ENCODE assay signal across 8 cellular contexts in the genomic region with DNA sequence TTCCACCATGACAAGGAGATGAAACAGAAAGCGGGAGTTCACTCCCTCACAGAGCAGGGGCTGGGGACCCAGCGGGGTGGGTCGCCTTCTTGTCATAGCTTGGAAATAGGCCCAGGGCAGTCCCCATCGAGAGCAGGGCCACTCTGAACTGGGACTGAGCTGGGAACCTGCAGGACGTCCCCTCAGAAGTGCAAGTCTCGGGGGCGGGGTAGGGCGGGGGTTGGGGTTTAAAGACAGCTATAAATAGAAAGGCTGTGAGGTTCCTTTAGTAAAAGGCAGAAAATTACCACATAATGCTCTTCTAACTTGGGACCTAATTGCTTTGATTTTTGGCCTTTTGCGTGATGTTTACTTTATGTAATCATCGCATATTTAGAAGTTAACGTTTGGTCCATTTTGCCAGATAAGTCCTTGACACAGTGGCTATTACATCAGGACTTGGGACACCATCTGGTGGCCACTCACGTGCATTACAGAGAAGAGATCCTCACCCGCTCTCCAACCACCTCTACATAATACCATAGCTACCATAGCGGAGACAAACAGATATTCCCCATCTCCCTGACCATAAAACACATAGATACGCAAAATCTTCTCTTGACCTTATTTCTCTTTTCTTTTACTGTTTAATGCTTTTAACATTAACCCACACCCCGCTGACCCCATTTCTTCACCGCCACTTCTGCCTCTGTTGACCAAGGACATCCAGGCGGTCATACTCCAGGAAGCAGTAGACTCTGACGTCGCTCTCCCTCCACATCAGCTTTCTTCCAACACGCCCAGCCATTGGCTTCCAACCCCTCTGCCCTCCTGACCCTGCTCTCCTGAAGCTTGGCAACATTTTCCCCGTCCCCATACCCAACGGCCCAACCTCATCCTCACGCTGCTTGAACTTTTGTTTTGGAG. TPM values are rescaled to one million over a fixed set of nuclear protein-coding genes. Genes with fewer than 3 reads are reported as not detected.
DNase-seq lines count a peak whose midpoint lies in the region; TF ChIP-seq lines count a peak whose summit lies in the region.

No MANE protein-coding gene starts in this region.

- H3K9me3 ChIP-seq in iPS-18c (ENCODE audit: control insufficient read depth, insufficient read depth, low read length) (peaks cover 2% of the 10 kb centered on the region), spleen (no peaks in the 10 kb centered on the region)

- no peak overlapping the region for H3K4me3 Mint-ChIP-seq in T-helper 1 cell treated with Interleukin-12 subunit alpha and Interleukin-12 subunit beta and Interleukin-4 antibody, amounts not matched to agents 30 μg/mL and 1 μg/mL, for 36 hours

- no peaks in the 10 kb centered on the region for H3K27me3 ChIP-seq in spleen (replicated peaks in 1 of 7)

- TF ChIP-seq CTCF in LNCaP clone FGC (IDR thresholded peaks at IDR 0.05; ENCODE audit: control insufficient read depth, extremely low read depth, insufficient read depth) (peak; percentile 90), spleen (IDR thresholded peaks at IDR 0.05 in 8 of 11, conservative IDR thresholded peaks at IDR 0.05 in 3 of 11) (peak; percentile 76 to 88 (median 79))

- no peaks in the 10 kb centered on the region for H3K9me3 Mint-ChIP-seq in T-helper 1 cell treated with Interleukin-12 subunit alpha and Interleukin-12 subunit beta and Interleukin-4 antibody, amounts not matched to agents 30 μg/mL and 1 μg/mL, for 36 hours

- H3K27me3 Mint-ChIP-seq in T-helper 1 cell treated with Interleukin-12 subunit alpha and Interleukin-12 subunit beta and Interleukin-4 antibody, amounts not matched to agents 30 μg/mL and 1 μg/mL, for 36 hours (ENCODE audit: low read depth): no peaks in the 10 kb centered on the region

- H3K36me3 Mint-ChIP-seq in T-helper 1 cell treated with Interleukin-12 subunit alpha and Interleukin-12 subunit beta and Interleukin-4 antibody, amounts not matched to agents 30 μg/mL and 1 μg/mL, for 36 hours (ENCODE audit: low read depth): peaks cover 61% of the 10 kb centered on the region

- H3K4me3 ChIP-seq in LNCaP clone FGC (ENCODE audit: low read depth, low read length) (no peak overlapping the region), iPS-18c (ENCODE audit: insufficient read depth, low read depth, low read length) (peak overlapping the region; percentile 28; the same call in 1 of the 2 replicates), spleen (no peak overlapping the region)

- peaks cover 0 to 92% (median 19%) of the 10 kb centered on the region in 6 donors for H3K36me3 ChIP-seq in spleen

- intact Hi-C loops in spleen (cut with DNase I; ENCODE audit: low total_unique reads): no loop called here

- peak overlapping the region; percentile 46 for H3K27ac Mint-ChIP-seq in T-helper 1 cell treated with Interleukin-12 subunit alpha and Interleukin-12 subunit beta and Interleukin-4 antibody, amounts not matched to agents 30 μg/mL and 1 μg/mL, for 36 hours

- in situ Hi-C loops in T47D (cut with HindIII; ENCODE audit: low pct_unique_long_range_greater_than_20kb, low sequenced_read_pairs): no loop called here

- DNase-seq in activated gamma-delta T cell treated with Interleukin-2 at 50 U/mL for 16 hours (peak; percentile 47), activated gamma-delta T cell (lab: John Stamatoyannopoulos, UW) (no peak), LNCaP clone FGC (ENCODE audit: low read depth) (peak; percentile 46), T47D (ENCODE audit: low read depth in 1 of 2, low spot score in 1 of 2) (peak; percentile 72 to 79), spleen (peak; percentile 71), T1000 (lab: John Stamatoyannopoulos, UW) (no peak)

- H3K4me1 ChIP-seq in spleen: peaks cover 18 to 73% (median 31%) of the 10 kb centered on the region in 6 donors

- H3K4me1 Mint-ChIP-seq in T-helper 1 cell treated with Interleukin-12 subunit alpha and Interleukin-12 subunit beta and Interleukin-4 antibody, amounts not matched to agents 30 μg/mL and 1 μg/mL, for 36 hours (ENCODE audit: low read depth): peaks cover 57% of the 10 kb centered on the region

- TF ChIP-seq POLR2A in spleen (IDR thresholded peaks at IDR 0.05): no peak

- H3K27ac ChIP-seq in spleen: no peak overlapping the region

- 51 to 62% (median 56%) methylated on average over 24 of the region's 24 CpGs for WGBS in spleen, 5 donors

RNA-seq across cellular contexts. Expression of a gene that starts 27.5 kb away (rescaled TPM):
- 1 to 10 TPM; 5.4 to 9.6 (median 7.1) TPM for total RNA-seq in spleen
- polyA plus RNA-seq in spleen: 1 to 10 TPM; 1.3 to 3.9 (median 3.1) TPM

Comparison
In these comparisons a context has a peak if more than half of its experiments do, and no peak if none do; other contexts are left out.
1. DNase-seq: peak in activated gamma-delta T cell treated with Interleukin-2 at 50 U/mL for 16 hours (single experiment), LNCaP clone FGC (single experiment), T47D (2 of 2) and spleen (single experiment); none in activated gamma-delta T cell (single experiment) and T1000 (single experiment).